Comparison of ENCODE assay signal across 12 cellular contexts in the genomic region with DNA sequence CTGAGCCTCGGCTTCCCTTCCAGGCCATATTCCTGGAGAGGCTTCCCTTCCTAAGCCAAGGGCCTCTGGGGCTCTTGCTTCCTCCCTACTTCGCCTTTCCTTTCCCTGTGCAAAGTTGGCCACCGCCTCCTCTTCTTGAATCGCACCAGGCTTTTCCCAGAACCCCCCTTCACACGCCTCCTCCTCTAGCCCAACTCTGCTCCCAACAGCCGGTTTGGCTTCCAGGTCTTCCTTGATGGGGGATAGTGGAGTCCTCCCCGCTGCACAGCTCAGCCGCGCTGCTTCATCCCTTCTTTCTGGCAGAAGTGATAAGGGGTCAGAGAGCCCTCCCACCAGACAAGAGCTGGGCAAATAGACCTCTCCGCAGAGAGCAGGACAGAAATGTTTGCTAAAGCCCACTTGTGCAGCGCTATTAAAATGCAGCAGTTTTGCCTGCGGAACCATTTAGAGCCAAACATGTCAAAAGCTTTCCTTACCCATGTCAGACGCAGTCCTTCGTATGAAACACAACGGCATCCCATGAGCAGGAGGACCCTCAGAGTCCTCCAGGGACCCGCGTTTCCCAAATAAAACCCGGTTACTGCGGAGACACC. TPM values are rescaled to one million over a fixed set of nuclear protein-coding genes. Genes with fewer than 3 reads are reported as not detected.
DNase-seq lines count a peak whose midpoint lies in the region.
"Had no signal": no experiment of that assay in that cellular context is flagged by ENCODE, and none has a peak within 500 bp of the region (broad histone marks: within the 10 kb centered on the region; RNA-seq: fewer than 3 reads in every experiment).

No MANE protein-coding gene starts in this region.

- H4K20me1 ChIP-seq in Karpas-422 (ENCODE audit: insufficient read depth, low read depth, low read length): no peaks in the 10 kb centered on the region

- no peak for DNase-seq in activated naive CD4-positive, alpha-beta T cell treated with anti-CD3 and anti-CD28 coated beads, Interleukin-2, amount 50 U/mL, for 16 hours
- no peak for DNase-seq in activated naive CD8-positive, alpha-beta T cell treated with anti-CD3 and anti-CD28 coated beads for 36 hours
- peak; percentile 28 for DNase-seq in left kidney (ENCODE audit: low read depth, low spot score)
- no peak for DNase-seq in islet precursor cell
- no peak for DNase-seq in Karpas-422
- DNase-seq in NCI-H2107 (lab: John Stamatoyannopoulos, UW): no peak
- DNase-seq: effector CD8-positive, alpha-beta T cell; kidney; SHP77 had no signal

- no peaks in the 10 kb centered on the region for H3K4me1 ChIP-seq in Karpas-422 (ENCODE audit: low read length)

- peaks cover 16% of the 10 kb centered on the region for H3K4me1 Mint-ChIP-seq in activated naive CD4-positive, alpha-beta T cell treated with anti-CD3 and anti-CD28 coated beads, Interleukin-2, amount 50 U/mL, for 24 hours
- H3K4me1 Mint-ChIP-seq in activated naive CD8-positive, alpha-beta T cell treated with anti-CD3 and anti-CD28 coated beads for 36 hours: peaks cover 7% of the 10 kb centered on the region

- no peaks in the 10 kb centered on the region for H3K79me2 ChIP-seq in Karpas-422 (ENCODE audit: low read length)

- H3K27me3 Mint-ChIP-seq in activated naive CD4-positive, alpha-beta T cell treated with anti-CD3 and anti-CD28 coated beads, Interleukin-2, amount 50 U/mL, for 24 hours: peaks cover 38% of the 10 kb centered on the region
- H3K27me3 Mint-ChIP-seq in activated naive CD8-positive, alpha-beta T cell treated with anti-CD3 and anti-CD28 coated beads for 36 hours: peaks cover 69% of the 10 kb centered on the region

- no peak overlapping the region for H3K9ac ChIP-seq in Karpas-422 (ENCODE audit: low read length)

- H3K36me3 Mint-ChIP-seq in activated naive CD4-positive, alpha-beta T cell treated with anti-CD3 and anti-CD28 coated beads, Interleukin-2, amount 50 U/mL, for 24 hours: peaks cover 5% of the 10 kb centered on the region
- no peaks in the 10 kb centered on the region for H3K36me3 Mint-ChIP-seq in activated naive CD8-positive, alpha-beta T cell treated with anti-CD3 and anti-CD28 coated beads for 36 hours

- no peaks in the 10 kb centered on the region for H3K27me3 ChIP-seq in Karpas-422 (ENCODE audit: low read length)

- peak overlapping the region; percentile 79 for H3K4me3 Mint-ChIP-seq in activated naive CD4-positive, alpha-beta T cell treated with anti-CD3 and anti-CD28 coated beads, Interleukin-2, amount 50 U/mL, for 24 hours
- peak overlapping the region; percentile 56 for H3K4me3 Mint-ChIP-seq in activated naive CD8-positive, alpha-beta T cell treated with anti-CD3 and anti-CD28 coated beads for 36 hours

- no peaks in the 10 kb centered on the region for H3K36me3 ChIP-seq in Karpas-422 (ENCODE audit: insufficient read depth, low read length)

- H3K4me3 ChIP-seq in Karpas-422 (ENCODE audit: low read length): no peak overlapping the region

- H3K27ac ChIP-seq in temporal lobe (ENCODE audit: low read depth, low read length) (peak overlapping the region; percentile 34), Karpas-422 (ENCODE audit: low read length) (no peak overlapping the region)
- H3K27ac ChIP-seq: C4-2B had no signal

- no peaks in the 10 kb centered on the region for H3K9me2 ChIP-seq in Karpas-422 (replicated peaks; ENCODE audit: insufficient read depth, low read length)

- H2AFZ ChIP-seq in Karpas-422 (ENCODE audit: low read length): no peak overlapping the region

- peak overlapping the region; percentile 82 for H3K27ac Mint-ChIP-seq in activated naive CD4-positive, alpha-beta T cell treated with anti-CD3 and anti-CD28 coated beads, Interleukin-2, amount 50 U/mL, for 24 hours
- H3K27ac Mint-ChIP-seq in activated naive CD8-positive, alpha-beta T cell treated with anti-CD3 and anti-CD28 coated beads for 36 hours: no peak overlapping the region

- H3K9me3 ChIP-seq in Karpas-422 (ENCODE audit: low read length): no peaks in the 10 kb centered on the region

- no peaks in the 10 kb centered on the region for H3K9me3 Mint-ChIP-seq in activated naive CD4-positive, alpha-beta T cell treated with anti-CD3 and anti-CD28 coated beads, Interleukin-2, amount 50 U/mL, for 24 hours
- no peaks in the 10 kb centered on the region for H3K9me3 Mint-ChIP-seq in activated naive CD8-positive, alpha-beta T cell treated with anti-CD3 and anti-CD28 coated beads for 36 hours

- H3K4me2 ChIP-seq in Karpas-422 (ENCODE audit: low read depth, low read length, poor library complexity, severe bottlenecking): no peak overlapping the region

RNA-seq across cellular contexts. Expression of gene SNORC, which starts 56.5 kb away (rescaled TPM):
- total RNA-seq in activated naive CD8-positive, alpha-beta T cell treated with anti-CD3 and anti-CD28 coated beads for 36 hours: 1 to 10 TPM; 1.5 to 2.4 TPM
- 0.74 TPM for total RNA-seq in temporal lobe
- 1.2 and 1.9 TPM in 2 replicates for total RNA-seq in Karpas-422 (2014; rRNA removed; shearing (Covaris generic); ENCODE audit: low replicate concordance)
